1 cellular context compared by ENCODE assay signal in genomic region chr4:4541661-4542570, GRCh38.
TF ChIP-seq lines count a peak whose summit lies in the region.

STX18 (minus strand) TSS chr4:4542048; CDS start chr4:4541964, 84 bp downstream.

TF ChIP-seq in A549, 52 proteins besides CTCF, POLR2A, EP300 and RAD21 (continued from another document):
- no peak for TF ChIP-seq REST (IDR thresholded peaks at IDR 0.05)
- TF ChIP-seq MAZ (IDR thresholded peaks at IDR 0.05; ENCODE audit: borderline replicate concordance, low read depth, low read length): no peak
- TF ChIP-seq CEBPB (IDR thresholded peaks at IDR 0.05): peak in 1 of 2 experiments; percentile 17; a peak in 1 of 4 replicates
- no peak for TF ChIP-seq FOSB (CRISPR knock-in tag; IDR thresholded peaks at IDR 0.05)
- no peak for TF ChIP-seq NPAS2 (CRISPR knock-in tag; IDR thresholded peaks at IDR 0.05; ENCODE audit: borderline replicate concordance)
- TF ChIP-seq POLR2AphosphoS2 (conservative IDR thresholded peaks at IDR 0.05; ENCODE audit: low read length): no peak
- peak; percentile 80 for TF ChIP-seq KDM5A (IDR thresholded peaks at IDR 0.05)
- no peak for TF ChIP-seq ZSCAN20 (CRISPR knock-in tag; IDR thresholded peaks at IDR 0.05)
- TF ChIP-seq GATA3 (IDR thresholded peaks at IDR 0.05; ENCODE audit: borderline replicate concordance): 0 out of 2 replicates have a peak, but pooled peaks have one; percentile 44
- TF ChIP-seq PHF8 (IDR thresholded peaks at IDR 0.05; ENCODE audit: borderline replicate concordance, low read depth): peak; percentile 85
- no peak for TF ChIP-seq ZNF302 (CRISPR knock-in tag; IDR thresholded peaks at IDR 0.05)
- no peak for TF ChIP-seq CHD4 (IDR thresholded peaks at IDR 0.05; ENCODE audit: borderline replicate concordance)
- TF ChIP-seq HEYL (CRISPR knock-in tag; IDR thresholded peaks at IDR 0.05): no peak
- no peak for TF ChIP-seq KDM1A (IDR thresholded peaks at IDR 0.05; ENCODE audit: low read depth)
- no peak for TF ChIP-seq HOXA7 (CRISPR knock-in tag; IDR thresholded peaks at IDR 0.05)
- TF ChIP-seq USF2 (IDR thresholded peaks at IDR 0.05): no peak
- TF ChIP-seq EHF (CRISPR knock-in tag; IDR thresholded peaks at IDR 0.05): 0 out of 2 replicates have a peak, but pooled peaks have one; percentile 28
- TF ChIP-seq HDAC2 (IDR thresholded peaks at IDR 0.05): 0 out of 2 replicates have a peak, but pooled peaks have one; percentile 17
- TF ChIP-seq JUN (IDR thresholded peaks at IDR 0.05): peak; percentile 65 to 82; a peak in 3 of 5 replicates
- peak; percentile 95 for TF ChIP-seq MAX (IDR thresholded peaks at IDR 0.05)
- TF ChIP-seq NR3C1 (IDR thresholded peaks at IDR 0.05): no peak
- peak; percentile 60; the same call in 1 of the 3 replicates for TF ChIP-seq BCL3 (IDR thresholded peaks at IDR 0.05)
- TF ChIP-seq RCOR1 (IDR thresholded peaks at IDR 0.05; ENCODE audit: low read depth, low read length): no peak
- no peak for TF ChIP-seq TFCP2L1 (CRISPR knock-in tag; IDR thresholded peaks at IDR 0.05)
- peak; percentile 82; the same call in 1 of the 2 replicates for TF ChIP-seq ATOH8 (CRISPR knock-in tag; IDR thresholded peaks at IDR 0.05; ENCODE audit: low read depth)
- TF ChIP-seq HMGXB4 (CRISPR knock-in tag; IDR thresholded peaks at IDR 0.05; ENCODE audit: borderline replicate concordance): peak; percentile 41; the same call in 1 of the 2 replicates
- TF ChIP-seq JUNB (IDR thresholded peaks at IDR 0.05): no peak
